ENCODE assay signal across 1 cellular context in genomic region chr12:68304626-68305025, GRCh38.
TF ChIP-seq lines count a peak whose summit lies in the region.

No MANE protein-coding gene starts in this region.

TF ChIP-seq in GM12878, 131 proteins besides CTCF, POLR2A, EP300 and RAD21 (continued from another document):
- TF ChIP-seq TCF12 (IDR thresholded peaks at IDR 0.05; ENCODE audit: low read depth, low read length) (no peak), KLF5 (IDR thresholded peaks at IDR 0.05; ENCODE audit: partially characterized antibody) (no peak), IRF4 (IDR thresholded peaks at IDR 0.05; ENCODE audit: low read depth, low read length) (no peak), PML (IDR thresholded peaks at IDR 0.05; ENCODE audit: low read length) (no peak), ZNF592 (IDR thresholded peaks at IDR 0.05) (no peak), CHD1 (IDR thresholded peaks at IDR 0.05; ENCODE audit: low read depth, low read length) (no peak), CBX5 (IDR thresholded peaks at IDR 0.05; ENCODE audit: low read depth) (no peak), ZBTB11 (CRISPR knock-in tag; IDR thresholded peaks at IDR 0.05) (no peak), POU2F2 (IDR thresholded peaks at IDR 0.05; ENCODE audit: borderline replicate concordance, low read depth, low read length) (no peak), SKIL (IDR thresholded peaks at IDR 0.05; ENCODE audit: low read depth, poor library complexity, severe bottlenecking) (no peak), SUZ12 (IDR thresholded peaks at IDR 0.05; ENCODE audit: unreplicated experiment) (no peak)
